In the genomic region with DNA sequence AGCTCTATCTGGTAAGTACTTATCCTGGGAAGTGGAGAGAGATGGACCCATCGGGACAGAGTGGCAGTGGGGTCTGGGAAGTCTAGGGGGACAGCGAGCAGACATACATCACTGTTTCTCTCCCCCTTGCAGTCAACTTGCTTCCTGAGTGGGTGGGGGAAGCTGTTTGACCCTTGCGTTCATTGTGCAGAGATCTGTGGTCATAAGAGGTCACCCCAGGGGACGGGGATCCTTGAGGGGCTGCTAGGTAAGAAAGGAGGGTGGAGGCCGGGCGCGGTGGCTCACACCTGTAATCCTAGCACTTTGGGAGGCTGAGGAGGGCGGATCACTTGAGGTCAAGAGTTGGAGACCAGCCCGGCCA, we compare ENCODE assay signal across 12 cellular contexts. TPM values are rescaled to one million over a fixed set of nuclear protein-coding genes. Genes with fewer than 3 reads are reported as not detected.
A peak's percentile ranks its signal among the peaks of the same experiment; 100 is the strongest.
DNase-seq lines count a peak whose midpoint lies in the region; ATAC-seq and TF ChIP-seq lines count a peak whose summit lies in the region.
"Had no signal": no experiment of that assay in that cellular context is flagged by ENCODE, and none has a peak within 500 bp of the region (broad histone marks: within the 10 kb centered on the region; RNA-seq: fewer than 3 reads in every experiment).

No MANE protein-coding gene starts in this region.

- TF ChIP-seq CTCF in CD4-positive, alpha-beta T cell (IDR thresholded peaks at IDR 0.05), result no peak
- TF ChIP-seq CTCF in GM12865 (IDR thresholded peaks at IDR 0.05; ENCODE audit: insufficient read depth, low read depth, low read length, missing control alignments) (no peak), natural killer cell (IDR thresholded peaks at IDR 0.05) (no peak)

- peaks cover 9% of the 10 kb centered on the region for H3K9me3 ChIP-seq in CD4-positive, alpha-beta T cell (ENCODE audit: control insufficient read depth, low read length)
- H3K9me3 ChIP-seq: right lobe of liver had no signal

- no peak for DNase-seq in CD4-positive, alpha-beta T cell
- DNase-seq in GM12865 (ENCODE audit: low read depth) (peak; percentile 67), natural killer cell (no peak), dedifferentiated amniotic fluid mesenchymal stem cell (ENCODE audit: extremely low spot score) (no peak), T-helper 9 cell (no peak), cortex of kidney (lab: John Stamatoyannopoulos, UW) (no peak)
- DNase-seq: foreskin fibroblast, NCI-H1694, SHP77 had no signal

- CTCF ChIA-PET in CD4-positive, alpha-beta T cell (lab: Charles Lee), result interaction anchor here (1.2 kb wide), 1 partner anchor 8 kb away, joined by 3 read pairs; no protein-coding TSS in a partner anchor

- no peak for ATAC-seq in CD4-positive, alpha-beta T cell (ENCODE audit: poor library complexity)
- peak; percentile 9 for ATAC-seq in activated T-helper 17 cell treated with anti-CD3 and anti-CD28 coated beads, Interleukin-2, amount 50 U/mL, for 72 hours (replicated peaks)
- ATAC-seq in natural killer cell, result peak; percentile 4 to 11 (median 10)
- ATAC-seq in GM19023 (IDR thresholded peaks at IDR 0.05; ENCODE audit: unreplicated experiment), result no peak

- intact Hi-C loops in CD4-positive, alpha-beta T cell (cut with DNase I, micrococcal nuclease), result loop anchor here in 1 of 2 experiments (5.0 kb wide), 2 partner anchors 48 to 152 kb away; no protein-coding TSS in a partner anchor
- intact Hi-C loops in natural killer cell (cut with micrococcal nuclease), result no loop called here

- H3K27ac ChIP-seq in CD4-positive, alpha-beta T cell (ENCODE audit: low read depth, low read length), result peak overlapping the region; percentile 74

- peak overlapping the region; percentile 99 for H3K4me3 Mint-ChIP-seq in CD4-positive, alpha-beta T cell
- peak overlapping the region; percentile 93 for H3K4me3 Mint-ChIP-seq in activated T-helper 17 cell treated with anti-CD3 and anti-CD28 coated beads, Interleukin-2, amount 50 U/mL, for 72 hours
- H3K4me3 Mint-ChIP-seq in natural killer cell, result peak overlapping the region; percentile 98

- peaks cover 75% of the 10 kb centered on the region for H3K4me1 Mint-ChIP-seq in CD4-positive, alpha-beta T cell (ENCODE audit: low read depth)
- H3K4me1 Mint-ChIP-seq in activated T-helper 17 cell treated with anti-CD3 and anti-CD28 coated beads, Interleukin-2, amount 50 U/mL, for 72 hours, result peaks cover 45% of the 10 kb centered on the region
- H3K4me1 Mint-ChIP-seq in natural killer cell, result peaks cover 60 to 76% of the 10 kb centered on the region in 2 donors

- POLR2A ChIA-PET in CD4-positive, alpha-beta T cell (lab: Charles Lee), result interaction anchor here (0.6 to 3.7 kb wide), 31 partner anchors 8 to 1165 kb away, joined by 3 to 36 read pairs (median 6); a partner anchor contains a TSS

- H3K36me3 Mint-ChIP-seq in CD4-positive, alpha-beta T cell (ENCODE audit: low read depth), result peaks cover 63% of the 10 kb centered on the region
- peaks cover 23% of the 10 kb centered on the region for H3K36me3 Mint-ChIP-seq in activated T-helper 17 cell treated with anti-CD3 and anti-CD28 coated beads, Interleukin-2, amount 50 U/mL, for 72 hours (ENCODE audit: low read depth)
- peaks cover 7% of the 10 kb centered on the region for H3K36me3 Mint-ChIP-seq in natural killer cell

- H3K27ac Mint-ChIP-seq in CD4-positive, alpha-beta T cell, result peak overlapping the region; percentile 92
- peak overlapping the region; percentile 95 for H3K27ac Mint-ChIP-seq in activated T-helper 17 cell treated with anti-CD3 and anti-CD28 coated beads, Interleukin-2, amount 50 U/mL, for 72 hours
- H3K27ac Mint-ChIP-seq in natural killer cell, result peak overlapping the region; percentile 95 to 96

- H3K27me3 ChIP-seq in CD4-positive, alpha-beta T cell (ENCODE audit: control insufficient read depth, insufficient read depth, low read length), result no peaks in the 10 kb centered on the region
- H3K27me3 ChIP-seq: right lobe of liver had no signal

- peak overlapping the region; percentile 71 for H3K4me3 ChIP-seq in GM12865 (ENCODE audit: low read depth, low read length)

- no peaks in the 10 kb centered on the region for H3K9me3 Mint-ChIP-seq in CD4-positive, alpha-beta T cell
- H3K9me3 Mint-ChIP-seq in activated T-helper 17 cell treated with anti-CD3 and anti-CD28 coated beads, Interleukin-2, amount 50 U/mL, for 72 hours, result peaks cover 7% of the 10 kb centered on the region
- H3K9me3 Mint-ChIP-seq in natural killer cell, result peaks cover 0 to 3% of the 10 kb centered on the region in 2 donors

- H3K27me3 Mint-ChIP-seq in CD4-positive, alpha-beta T cell, result no peaks in the 10 kb centered on the region
- H3K27me3 Mint-ChIP-seq in activated T-helper 17 cell treated with anti-CD3 and anti-CD28 coated beads, Interleukin-2, amount 50 U/mL, for 72 hours, result no peaks in the 10 kb centered on the region
- H3K27me3 Mint-ChIP-seq in natural killer cell (ENCODE audit: low read depth in 2 of 2), result no peaks in the 10 kb centered on the region

RNA-seq across cellular contexts. Expression of a gene that starts 0.5 kb away (rescaled TPM):
- 100 to 1,000 TPM; 121 TPM for total RNA-seq in CD4-positive, alpha-beta T cell
- total RNA-seq in activated T-helper 17 cell treated with anti-CD3 and anti-CD28 coated beads, Interleukin-2, amount 50 U/mL, for 72 hours, result 10 to 100 TPM; 47.8 to 58.6 TPM
- total RNA-seq in natural killer cell, result 10 to 100 TPM; 53.6 to 61.5 (median 54.1) TPM

RNA-seq across cellular contexts. Expression of a gene that starts 55.0 kb away (rescaled TPM):
- total RNA-seq in CD4-positive, alpha-beta T cell, result 1 to 10 TPM; 1.8 to 3.0 TPM
- 1 to 10 TPM in 1 of 2 donors, under 1 TPM in 1; 0.69 to 5.0 TPM for total RNA-seq in activated T-helper 17 cell treated with anti-CD3 and anti-CD28 coated beads, Interleukin-2, amount 50 U/mL, for 72 hours
- total RNA-seq in natural killer cell, result 1 to 10 TPM in 2 of 3 donors, under 1 TPM in 1; 0.50 to 4.9 (median 2.0) TPM

Comparison
In these comparisons a context has a peak if more than half of its experiments do, and no peak if none do; other contexts are left out.
1. ATAC-seq: peak in activated T-helper 17 cell treated with anti-CD3 and anti-CD28 coated beads, Interleukin-2, amount 50 U/mL, for 72 hours (single experiment) and natural killer cell (3 of 3); none in CD4-positive, alpha-beta T cell (single experiment) and GM19023 (single experiment).
2. Peak in every context shown above with its lines, with median percentiles within 50 percentile points of each other: H3K27ac Mint-ChIP-seq and H3K4me3 Mint-ChIP-seq.